8 cellular contexts compared by ENCODE assay signal in genomic region chr2:135530313-135531230, GRCh38.
DNase-seq lines count a peak whose midpoint lies in the region; ATAC-seq lines count a peak whose summit lies in the region.

TSS of gene ZRANB3 (minus strand) at chr2:135531218.

- peak within 1 kb of the TSS; percentile 93 for H3K9ac ChIP-seq in BLaER1

- H3K4me1 ChIP-seq in BLaER1, result peaks cover 35% of the 10 kb centered on the region

- peak within 1 kb of the TSS; percentile 82 for H3K4me3 ChIP-seq in BLaER1

- no peaks in the 10 kb centered on the region for H3K9me3 ChIP-seq in BLaER1

- H3K4me2 ChIP-seq in BLaER1, result peak within 1 kb of the TSS; percentile 84

- ATAC-seq in GM19328 (IDR thresholded peaks at IDR 0.05; ENCODE audit: unreplicated experiment) (peak; percentile 63), HG03460 (IDR thresholded peaks at IDR 0.05; ENCODE audit: unreplicated experiment) (peak; percentile 68)

- peaks cover 23% of the 10 kb centered on the region for H4K20me1 ChIP-seq in BLaER1

- H3K36me3 ChIP-seq in BLaER1, result peaks cover 16% of the 10 kb centered on the region; the same call in 1 of the 2 replicates

- peak; percentile 96 for DNase-seq in NCI-H524 treated with DMSO at 0.1 percent for 48 hours (lab: John Stamatoyannopoulos, UW)
- DNase-seq in activated CD4-positive, alpha-beta T cell treated with anti-CD3 and anti-CD28 coated beads for 48 hours, result peak; percentile 96
- peak; percentile 98 for DNase-seq in kidney tubule cell (ENCODE audit: low spot score)
- DNase-seq in stimulated activated CD4-positive, alpha-beta T cell treated with anti-CD3 and anti-CD28 coated beads, Interleukin-1b, Interleukin-23, amount 100 ng/mL, for 1 hour (ENCODE audit: low read depth in 2 of 2), result peak; percentile 79

- peak within 1 kb of the TSS; percentile 91 for H3K27ac ChIP-seq in BLaER1
- peak within 1 kb of the TSS; percentile 98 for H3K27ac ChIP-seq in cingulate gyrus (ENCODE audit: low read depth, low read length)

- H3K27me3 ChIP-seq in BLaER1, result no peaks in the 10 kb centered on the region

Comparison
In these comparisons a context has a peak if more than half of its experiments do, and no peak if none do; other contexts are left out.
1. Peak in every context shown above with its lines: DNase-seq, ATAC-seq, H3K4me3 ChIP-seq and H3K27ac ChIP-seq.